In genomic region chr11:67289651-67290479, GRCh38 we compare ENCODE assay signal across 8 cellular contexts. TPM values are rescaled to one million over a fixed set of nuclear protein-coding genes. Genes with fewer than 3 reads are reported as not detected.
DNase-seq lines count a peak whose midpoint lies in the region; ATAC-seq, FAIRE-seq and TF ChIP-seq lines count a peak whose summit lies in the region.

No MANE protein-coding gene starts in this region.

- DNase-seq in AG04450 (ENCODE audit: low read depth, low spot score) (no peak), GM12878 (ENCODE audit: low read depth, low spot score) (no peak), kidney epithelial cell (ENCODE audit: low read depth) (no peak), suprapubic skin (ENCODE audit: low spot score in 2 of 2) (peak in 1 of 2 donors; percentile 81), G401 (ENCODE audit: low spot score) (no peak)
- DNase-seq in stimulated activated CD4-positive, alpha-beta T cell treated with anti-CD3 and anti-CD28 coated beads, Interleukin-2, amount 100 ng/mL, for 48 hours: no peak

- TF ChIP-seq POLR2A in GM12878 (IDR thresholded peaks at IDR 0.05; ENCODE audit: low read depth, low read length) (peak; percentile 32; the same call in 1 of the 2 replicates), suprapubic skin (IDR thresholded peaks at IDR 0.05) (no peak)

- TF ChIP-seq RAD21 in GM12878 (IDR thresholded peaks at IDR 0.05; ENCODE audit: insufficient read depth, low read depth, low read length): no peak

- H3K9me3 ChIP-seq in AG04450 (ENCODE audit: control insufficient read depth, insufficient read depth, low read length) (peaks cover under 1% of the 10 kb centered on the region), GM12878 (replicated peaks; ENCODE audit: control insufficient read depth, insufficient read depth, low read length) (no peaks in the 10 kb centered on the region; the same call in none of the 3 replicates), suprapubic skin (no peaks in the 10 kb centered on the region)

- TF ChIP-seq CTCF in AG04450 (IDR thresholded peaks at IDR 0.05; ENCODE audit: low read depth, low read length): no peak
- TF ChIP-seq CTCF in GM12878 (IDR thresholded peaks at IDR 0.05 in 2 of 3, conservative IDR thresholded peaks at IDR 0.05 in 1 of 3; ENCODE audit: control insufficient read depth in 2 of 3, extremely low read depth in 1 of 3, insufficient read depth in 1 of 3, low read depth in 3 of 3, low read length in 3 of 3): no peak
- TF ChIP-seq CTCF in kidney epithelial cell (IDR thresholded peaks at IDR 0.05; ENCODE audit: insufficient read depth, low read length, poor library complexity, severe bottlenecking): no peak
- no peak for TF ChIP-seq CTCF in suprapubic skin (IDR thresholded peaks at IDR 0.05)

- peaks cover 17 to 26% of the 10 kb centered on the region in 2 experiments for H3K36me3 ChIP-seq in GM12878 (ENCODE audit: control insufficient read depth in 2 of 2, insufficient read depth in 2 of 2, low read length in 1 of 2)
- peaks cover 2% of the 10 kb centered on the region for H3K36me3 ChIP-seq in kidney epithelial cell (ENCODE audit: control insufficient read depth, insufficient read depth, low read length)
- H3K36me3 ChIP-seq in suprapubic skin: peaks cover 43% of the 10 kb centered on the region

- no peak overlapping the region; the same call in 1 of the 2 replicates for H2AFZ ChIP-seq in GM12878 (ENCODE audit: control insufficient read depth, low read depth, low read length)

- WGBS in GM12878 (ENCODE audit: insufficient coverage, insufficient replicate concordance, low lambda C conversion rate, missing lambda C conversion rate): 53% methylated on average over 26 of the region's 36 CpGs
- WGBS in suprapubic skin: 4% methylated on average over 24 of the region's 36 CpGs

- SMC1A ChIA-PET in GM12878 (lab: Charles Lee; ENCODE audit: uncharacterized antibody, unreplicated experiment): interaction anchor here (0.9 to 3.6 kb wide), 2 partner anchors 19 to 27 kb away, joined by 3 to 35 read pairs; no protein-coding TSS in a partner anchor

- CTCF ChIA-PET in AG04450 (lab: Charles Lee): interaction anchor here (0.9 to 2.3 kb wide), 5 partner anchors 12 to 93 kb away, joined by 3 to 16 read pairs (median 3); no protein-coding TSS in a partner anchor
- CTCF ChIA-PET in GM12878 (lab: Yijun Ruan, JAX): interaction anchor here (0.7 to 3.1 kb wide), 7 partner anchors 12 to 93 kb away, joined by 3 to 18 read pairs (median 8); no protein-coding TSS in a partner anchor

- RAD21 ChIA-PET in GM12878 (lab: Charles Lee; ENCODE audit: unreplicated experiment): interaction anchor here (1.2 to 4.0 kb wide), 5 partner anchors 12 to 112 kb away, joined by 3 to 28 read pairs (median 8); partner anchors contain the start of genes GRK2 and PPP1CA

- peak overlapping the region; percentile 78 for H3K4me3 ChIP-seq in AG04450 (ENCODE audit: low read depth, low read length)
- H3K4me3 ChIP-seq in GM12878: peak overlapping the region; percentile 94
- H3K4me3 ChIP-seq in kidney epithelial cell (ENCODE audit: low read depth, low read length): peak overlapping the region; percentile 79
- peak overlapping the region; percentile 87 for H3K4me3 ChIP-seq in suprapubic skin

- H4K20me1 ChIP-seq in GM12878 (ENCODE audit: control insufficient read depth, insufficient read depth): no peaks in the 10 kb centered on the region

- H3K27me3 ChIP-seq in AG04450 (ENCODE audit: control insufficient read depth, insufficient read depth, low read length) (no peaks in the 10 kb centered on the region), GM12878 (replicated peaks in 1 of 2; ENCODE audit: control insufficient read depth in 2 of 2, insufficient read depth in 2 of 2, low read length in 1 of 2) (no peaks in the 10 kb centered on the region), kidney epithelial cell (ENCODE audit: control insufficient read depth, insufficient read depth, low read length) (no peaks in the 10 kb centered on the region), suprapubic skin (no peaks in the 10 kb centered on the region)

- peaks cover 26% of the 10 kb centered on the region for H3K4me1 ChIP-seq in GM12878 (ENCODE audit: control insufficient read depth, insufficient read depth, low read length)
- H3K4me1 ChIP-seq in suprapubic skin: peaks cover 67% of the 10 kb centered on the region

- TF ChIP-seq EP300 in GM12878 (IDR thresholded peaks at IDR 0.05; ENCODE audit: borderline replicate concordance in 1 of 2, control insufficient read depth in 1 of 2, low read depth in 2 of 2, low read length in 2 of 2): no peak
- TF ChIP-seq EP300 in suprapubic skin (IDR thresholded peaks at IDR 0.05): no peak

- peak overlapping the region; percentile 86 for H3K9ac ChIP-seq in GM12878 (ENCODE audit: control insufficient read depth, insufficient read depth, low read length)

- POLR2A ChIA-PET in AG04450 (lab: Yijun Ruan, JAX): interaction anchor here (0.9 to 2.6 kb wide), 3 partner anchors 12 to 30 kb away, joined by 3 to 20 read pairs (median 12); no protein-coding TSS in a partner anchor
- POLR2A ChIA-PET in GM12878 (lab: Charles Lee): interaction anchor here (0.7 to 3.2 kb wide), 8 partner anchors 12 to 64 kb away, joined by 3 to 46 read pairs (median 6); partner anchors contain the start of gene GRK2

- BruUV-seq in GM12878 (replicated peaks; lab: Mats Ljungman, UMichigan): no TSS peak

- no peak for FAIRE-seq in GM12878 (lab: Jason Lieb, UNC)

- peak overlapping the region; percentile 97 for H3K4me2 ChIP-seq in GM12878 (ENCODE audit: control insufficient read depth, insufficient read depth)

- peak; percentile 0 for ATAC-seq in HG03159 (IDR thresholded peaks at IDR 0.05; ENCODE audit: unreplicated experiment)
- ATAC-seq in GM12878: peak; percentile 7
- ATAC-seq in GM18519 (IDR thresholded peaks at IDR 0.05; ENCODE audit: low FRiP score, unreplicated experiment): no peak

- in situ Hi-C loops in GM12878 (cut with MboI) (no loop called here), G401 (cut with HindIII; ENCODE audit: low sequenced_read_pairs) (no loop called here)

- peaks cover 19% of the 10 kb centered on the region for H3K79me2 ChIP-seq in GM12878 (ENCODE audit: control insufficient read depth, insufficient read depth, low read length)

- H3K27ac ChIP-seq in AG04450 (ENCODE audit: low read depth, low read length): no peak overlapping the region
- H3K27ac ChIP-seq in GM12878 (ENCODE audit: control insufficient read depth, insufficient read depth): peak overlapping the region; percentile 23
- peak overlapping the region; percentile 98 for H3K27ac ChIP-seq in suprapubic skin

- intact Hi-C loops in GM12878 (cut with micrococcal nuclease; ENCODE audit: unreplicated experiment): no loop called here

RNA-seq across cellular contexts. Expression of gene ANKRD13D, which starts 0.8 kb away (rescaled TPM):
- 14.4 and 18.4 TPM in 2 replicates for polyA plus RNA-seq in AG04450 (2011; rRNA removed)
- 25.6 and 33.8 TPM in 2 replicates for polyA minus RNA-seq in AG04450 (2011; rRNA and poly(A)+ RNA removed)
- 70.6 and 80.4 TPM in 2 replicates for total RNA-seq in GM12878 (2013; cell fraction: nucleolus; rRNA removed)
- total RNA-seq in GM12878 (2014; rRNA removed): 36.7 and 39.5 TPM in 2 replicates
- total RNA-seq in GM12878 (2014; rRNA removed; fragmentation: Illumina TruSeq; extraction: Trizol): 20.8 and 21.1 TPM in 2 replicates
- 45.2 and 54.1 TPM in 2 replicates for total RNA-seq in GM12878 (2021)
- polyA plus RNA-seq in GM12878 (2011; ENCODE audit: low read depth): 8.7 TPM
- polyA plus RNA-seq in GM12878 (2011; rRNA removed): 13.2 and 25.2 TPM in 2 replicates
- polyA plus RNA-seq in GM12878 (2011; cell fraction: cytosol; rRNA removed): 24.9 and 43.8 TPM in 2 replicates
- 169 and 236 TPM in 2 replicates for polyA plus RNA-seq in GM12878 (2011; cell fraction: nucleus; rRNA removed)
- polyA plus RNA-seq in GM12878 (2012): 18.7 and 28.3 TPM in 2 replicates
- 6.7 and 18.4 TPM in 2 replicates for polyA plus RNA-seq in GM12878 (2014; fragmentation: Illumina TruSeq; extraction: Trizol)
- polyA plus RNA-seq in GM12878 (2014; fragmentation: Nextera tagmentation; extraction: Ambion mirVana): 1 to 10 TPM; 2.0 to 5.9 TPM
- polyA plus RNA-seq in GM12878 (2014; rRNA removed): 56.2 and 58.8 TPM in 2 replicates
- 10 to 100 TPM; 18.4 to 22.0 TPM for polyA plus RNA-seq in GM12878 (2016; fragmentation: Nextera tagmentation; extraction: Ambion mirVana)
- polyA minus RNA-seq in GM12878 (2011; rRNA and poly(A)+ RNA removed): 12.1 and 32.2 TPM in 2 replicates
- 11.0 and 14.5 TPM in 2 replicates for polyA minus RNA-seq in GM12878 (2011; cell fraction: cytosol; rRNA and poly(A)+ RNA removed)
- 36.4 and 70.8 TPM in 2 replicates for polyA minus RNA-seq in GM12878 (2011; cell fraction: nucleus; rRNA and poly(A)+ RNA removed)
- total RNA-seq in kidney epithelial cell: 36.6 and 48.5 TPM in 2 replicates
- total RNA-seq in suprapubic skin: 100 to 1,000 TPM in 1 of 4 donors, 10 to 100 TPM in 3; 55.7 to 154 (median 77.2) TPM
- total RNA-seq in G401 (2014; rRNA removed; shearing (Covaris generic)): 25.2 and 40.3 TPM in 2 replicates

RNA-seq across cellular contexts. Expression of gene SSH3, which starts 13.5 kb away (rescaled TPM):
- polyA plus RNA-seq in AG04450 (2011; rRNA removed) (16.5 and 20.0 TPM in 2 replicates), GM12878 (2011; rRNA removed) (0.05 and 0.10 TPM in 2 replicates), GM12878 (2014; fragmentation: Illumina TruSeq; extraction: Trizol) (0.08 and 0.21 TPM in 2 replicates), GM12878 (2014; fragmentation: Nextera tagmentation; extraction: Ambion mirVana) (not detected), GM12878 (2014; rRNA removed) (0.83 and 0.94 TPM in 2 replicates), GM12878 (2016; fragmentation: Nextera tagmentation; extraction: Ambion mirVana) (under 1 TPM in 1 of 2 experiments, not detected in 1; 0.28 TPM)
- polyA minus RNA-seq in AG04450 (2011; rRNA and poly(A)+ RNA removed): 12.1 and 14.3 TPM in 2 replicates
- total RNA-seq in GM12878 (2013; cell fraction: nucleolus; rRNA removed): 0.93 and 0.94 TPM in 2 replicates
- total RNA-seq in GM12878 (2014; rRNA removed) (0.11 and 0.73 TPM in 2 replicates), GM12878 (2014; rRNA removed; fragmentation: Illumina TruSeq; extraction: Trizol) (0.18 and 0.23 TPM in 2 replicates), GM12878 (2021) (0.80 and 1.7 TPM in 2 replicates), kidney epithelial cell (37.2 and 39.9 TPM in 2 replicates), suprapubic skin (100 to 1,000 TPM in 1 of 4 donors, 10 to 100 TPM in 3; 49.4 to 107 (median 63.9) TPM)
- polyA plus RNA-seq in GM12878 (2011; ENCODE audit: low read depth): 0.09 TPM
- polyA plus RNA-seq in GM12878 (2011; cell fraction: cytosol; rRNA removed): 0.04 and 0.13 TPM in 2 replicates
- polyA plus RNA-seq in GM12878 (2011; cell fraction: nucleus; rRNA removed): 1.4 and 2.0 TPM in 2 replicates
- polyA plus RNA-seq in GM12878 (2012): 0.24 and 0.38 TPM in 2 replicates
- polyA minus RNA-seq in GM12878 (2011; rRNA and poly(A)+ RNA removed): 0.26 TPM in 1 of 2 replicates, not detected in the other
- 0.53 TPM in 1 of 2 replicates, not detected in the other for polyA minus RNA-seq in GM12878 (2011; cell fraction: cytosol; rRNA and poly(A)+ RNA removed)
- polyA minus RNA-seq in GM12878 (2011; cell fraction: nucleus; rRNA and poly(A)+ RNA removed): 0.48 and 2.2 TPM in 2 replicates
- 1.5 and 1.8 TPM in 2 replicates for total RNA-seq in G401 (2014; rRNA removed; shearing (Covaris generic))

RNA-seq across cellular contexts. Expression of gene GRK2, which starts 23.6 kb away (rescaled TPM):
- 17.3 and 20.2 TPM in 2 replicates for polyA plus RNA-seq in AG04450 (2011; rRNA removed)
- 61.0 and 67.4 TPM in 2 replicates for polyA minus RNA-seq in AG04450 (2011; rRNA and poly(A)+ RNA removed)
- total RNA-seq in GM12878 (2013; cell fraction: nucleolus; rRNA removed): 113 and 129 TPM in 2 replicates
- 135 and 140 TPM in 2 replicates for total RNA-seq in GM12878 (2014; rRNA removed)
- 50.3 and 54.9 TPM in 2 replicates for total RNA-seq in GM12878 (2014; rRNA removed; fragmentation: Illumina TruSeq; extraction: Trizol)
- total RNA-seq in GM12878 (2021): 152 and 160 TPM in 2 replicates
- 47.6 TPM for polyA plus RNA-seq in GM12878 (2011; ENCODE audit: low read depth)
- 52.4 and 77.2 TPM in 2 replicates for polyA plus RNA-seq in GM12878 (2011; rRNA removed)
- 84.2 and 124 TPM in 2 replicates for polyA plus RNA-seq in GM12878 (2011; cell fraction: cytosol; rRNA removed)
- polyA plus RNA-seq in GM12878 (2011; cell fraction: nucleus; rRNA removed): 373 and 393 TPM in 2 replicates
- polyA plus RNA-seq in GM12878 (2012): 130 and 152 TPM in 2 replicates
- polyA plus RNA-seq in GM12878 (2014; fragmentation: Illumina TruSeq; extraction: Trizol): 44.5 and 90.0 TPM in 2 replicates
- 1 to 10 TPM; 1.0 to 1.3 TPM for polyA plus RNA-seq in GM12878 (2014; fragmentation: Nextera tagmentation; extraction: Ambion mirVana)
- 142 and 155 TPM in 2 replicates for polyA plus RNA-seq in GM12878 (2014; rRNA removed)
- 10 to 100 TPM; 31.5 to 34.5 TPM for polyA plus RNA-seq in GM12878 (2016; fragmentation: Nextera tagmentation; extraction: Ambion mirVana)
- 105 and 117 TPM in 2 replicates for polyA minus RNA-seq in GM12878 (2011; rRNA and poly(A)+ RNA removed)
- 65.8 and 85.8 TPM in 2 replicates for polyA minus RNA-seq in GM12878 (2011; cell fraction: cytosol; rRNA and poly(A)+ RNA removed)
- 76.6 and 99.7 TPM in 2 replicates for polyA minus RNA-seq in GM12878 (2011; cell fraction: nucleus; rRNA and poly(A)+ RNA removed)
- 46.4 and 51.3 TPM in 2 replicates for total RNA-seq in kidney epithelial cell
- total RNA-seq in suprapubic skin: 100 to 1,000 TPM in 2 of 4 donors, 10 to 100 TPM in 2; 84.3 to 157 (median 105) TPM
- total RNA-seq in G401 (2014; rRNA removed; shearing (Covaris generic)): 35.1 and 48.8 TPM in 2 replicates

Comparison
In these comparisons a context has a peak if more than half of its experiments do, and no peak if none do; other contexts are left out.
1. RNA of gene SSH3, which starts 13.5 kb away (total RNA-seq): 49.4 to 107 TPM in suprapubic skin and 37.2 to 39.9 TPM in kidney epithelial cell; 1.5 to 1.8 TPM in G401 and 0.11 to 1.7 TPM in GM12878; every median in the first group is over 10 times any median in the second.
2. Peak in every context shown above with its lines, with median percentiles within 50 percentile points of each other: H3K4me3 ChIP-seq.